1 cellular context compared by ENCODE assay signal in genomic region chr12:8027856-8028255, GRCh38.
TF ChIP-seq lines count a peak whose summit lies in the region.

No MANE protein-coding gene starts in this region.

TF ChIP-seq in HCT116, 20 proteins besides CTCF, POLR2A, EP300 and RAD21 (continued from another document):
- TF ChIP-seq, protein P1, sequence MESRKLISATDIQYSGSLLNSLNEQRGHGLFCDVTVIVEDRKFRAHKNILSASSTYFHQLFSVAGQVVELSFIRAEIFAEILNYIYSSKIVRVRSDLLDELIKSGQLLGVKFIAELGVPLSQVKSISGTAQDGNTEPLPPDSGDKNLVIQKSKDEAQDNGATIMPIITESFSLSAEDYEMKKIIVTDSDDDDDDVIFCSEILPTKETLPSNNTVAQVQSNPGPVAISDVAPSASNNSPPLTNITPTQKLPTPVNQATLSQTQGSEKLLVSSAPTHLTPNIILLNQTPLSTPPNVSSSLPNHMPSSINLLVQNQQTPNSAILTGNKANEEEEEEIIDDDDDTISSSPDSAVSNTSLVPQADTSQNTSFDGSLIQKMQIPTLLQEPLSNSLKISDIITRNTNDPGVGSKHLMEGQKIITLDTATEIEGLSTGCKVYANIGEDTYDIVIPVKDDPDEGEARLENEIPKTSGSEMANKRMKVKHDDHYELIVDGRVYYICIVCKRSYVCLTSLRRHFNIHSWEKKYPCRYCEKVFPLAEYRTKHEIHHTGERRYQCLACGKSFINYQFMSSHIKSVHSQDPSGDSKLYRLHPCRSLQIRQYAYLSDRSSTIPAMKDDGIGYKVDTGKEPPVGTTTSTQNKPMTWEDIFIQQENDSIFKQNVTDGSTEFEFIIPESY (IDR thresholded peaks at IDR 0.05; ENCODE audit: extremely low read depth, insufficient replicate concordance, low read length), result no peak
- TF ChIP-seq ZNF274 (IDR thresholded peaks at IDR 0.05; ENCODE audit: low read depth, low read length) (no peak), EGR1 (IDR thresholded peaks at IDR 0.05; ENCODE audit: low read depth) (no peak), ZFX (IDR thresholded peaks at IDR 0.05) (no peak)
- TF ChIP-seq, protein P2, sequence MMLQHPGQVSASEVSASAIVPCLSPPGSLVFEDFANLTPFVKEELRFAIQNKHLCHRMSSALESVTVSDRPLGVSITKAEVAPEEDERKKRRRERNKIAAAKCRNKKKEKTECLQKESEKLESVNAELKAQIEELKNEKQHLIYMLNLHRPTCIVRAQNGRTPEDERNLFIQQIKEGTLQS (IDR thresholded peaks at IDR 0.05), result no peak
